In the genomic region with DNA sequence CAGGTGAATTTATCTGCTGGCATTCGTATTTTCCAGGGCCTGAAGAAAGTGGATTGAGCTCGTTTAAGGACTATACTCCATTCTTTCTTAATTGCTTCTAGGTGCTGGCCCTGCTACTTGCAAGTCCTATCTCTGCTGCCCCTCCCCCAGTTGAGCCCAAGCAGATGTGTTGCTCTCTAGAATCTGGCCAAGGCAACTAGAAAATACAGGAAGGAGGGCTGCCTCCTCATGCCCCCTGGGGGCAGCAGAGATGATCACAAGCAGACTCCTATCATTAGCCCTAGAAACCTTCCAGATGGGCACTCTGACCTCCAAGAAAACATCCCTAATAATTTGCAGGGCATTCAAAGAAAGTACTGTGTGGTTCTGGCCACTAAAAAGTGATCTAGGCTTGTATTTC, we compare ENCODE assay signal across 1 cellular context.
TF ChIP-seq lines count a peak whose summit lies in the region.

No MANE protein-coding gene starts in this region.

TF ChIP-seq in HCT116, 20 proteins besides CTCF, POLR2A, EP300 and RAD21 (continued from another document):
- TF ChIP-seq SIN3A (IDR thresholded peaks at IDR 0.05; ENCODE audit: low read depth) = no peak
- TF ChIP-seq YY1 (IDR thresholded peaks at IDR 0.05; ENCODE audit: extremely low read depth, insufficient replicate concordance, low read depth, low read length) = no peak
- no peak for TF ChIP-seq ELF1 (IDR thresholded peaks at IDR 0.05; ENCODE audit: borderline replicate concordance, low read depth)
- TF ChIP-seq ZFX (IDR thresholded peaks at IDR 0.05) = no peak
- no peak for TF ChIP-seq JUND (IDR thresholded peaks at IDR 0.05)
